Comparison of ENCODE assay signal across 9 cellular contexts in the genomic region with DNA sequence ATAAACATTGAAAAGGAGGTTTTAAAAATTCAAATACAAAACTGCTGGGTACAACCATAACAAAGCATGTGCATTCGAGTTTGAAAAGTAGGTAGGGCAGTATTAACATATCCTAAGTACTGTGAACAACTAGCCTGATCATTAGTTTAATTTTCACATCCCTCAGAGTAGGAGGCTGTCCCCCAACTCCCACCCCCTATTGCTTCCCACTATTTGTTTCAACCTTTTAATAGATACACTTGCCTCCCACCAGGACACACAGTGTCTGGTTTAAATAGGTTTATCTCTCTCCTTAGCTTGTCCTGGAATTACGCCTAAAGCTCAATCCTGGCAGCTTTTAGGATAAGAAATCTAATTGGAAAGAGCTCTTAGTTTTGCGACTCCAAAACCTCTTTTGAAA. TPM values are rescaled to one million over a fixed set of nuclear protein-coding genes. Genes with fewer than 3 reads are reported as not detected.
DNase-seq lines count a peak whose midpoint lies in the region; ATAC-seq and TF ChIP-seq lines count a peak whose summit lies in the region.
"Had no signal": no experiment of that assay in that cellular context is flagged by ENCODE, and none has a peak within 500 bp of the region (broad histone marks: within the 10 kb centered on the region; RNA-seq: fewer than 3 reads in every experiment).

No MANE protein-coding gene starts in this region.

- intact Hi-C loops in A673 (cut with micrococcal nuclease; ENCODE audit: unreplicated experiment) (no loop called here), left colon (cut with DNase I, micrococcal nuclease) (loop anchor here in 1 of 2 donors (10.0 kb wide), 1 partner anchor 186 kb away; no protein-coding TSS in a partner anchor)

- H3K27me3 Mint-ChIP-seq in HFFc6 (ENCODE audit: insufficient read depth), result peaks cover 3% of the 10 kb centered on the region; the same call in 1 of the 2 replicates

- CTCF ChIA-PET in A673 (lab: Charles Lee), result no interaction called here

- no peaks in the 10 kb centered on the region for H3K36me3 Mint-ChIP-seq in HFFc6 (ENCODE audit: low read depth)

- H3K36me3 ChIP-seq in A673 (ENCODE audit: insufficient read depth, low read length, poor library complexity, severe bottlenecking), result no peaks in the 10 kb centered on the region
- no peaks in the 10 kb centered on the region for H3K36me3 ChIP-seq in brain microvascular endothelial cell (replicated peaks)
- no peaks in the 10 kb centered on the region for H3K36me3 ChIP-seq in mucosa of rectum (ENCODE audit: control insufficient read depth in 2 of 2, insufficient read depth in 2 of 2, low read length in 2 of 2)

- peak overlapping the region; percentile 88 for H3K4me3 Mint-ChIP-seq in HFFc6

- no peak for TF ChIP-seq CTCF in A673 (conservative IDR thresholded peaks at IDR 0.05; ENCODE audit: low read depth, low read length)
- no peak for TF ChIP-seq CTCF in HFFc6 (IDR thresholded peaks at IDR 0.05)
- no peak for TF ChIP-seq CTCF in brain microvascular endothelial cell (IDR thresholded peaks at IDR 0.05; ENCODE audit: low read depth, low read length, missing control alignments)

- peak overlapping the region; percentile 81 to 89 for H3K9ac ChIP-seq in mucosa of rectum (ENCODE audit: low read depth in 1 of 2, low read length in 2 of 2)

- H3K9me3 Mint-ChIP-seq in HFFc6, result no peaks in the 10 kb centered on the region

- ATAC-seq in left colon (no peak), HG02798 (IDR thresholded peaks at IDR 0.05; ENCODE audit: poor library complexity, unreplicated experiment) (no peak)

- H3K4me1 ChIP-seq in A673 (ENCODE audit: insufficient read depth, low read length, poor library complexity, severe bottlenecking), result peaks cover 24% of the 10 kb centered on the region
- H3K4me1 ChIP-seq in mucosa of rectum (ENCODE audit: control insufficient read depth in 2 of 2, insufficient read depth in 2 of 2, low read length in 2 of 2), result peaks cover 12 to 15% of the 10 kb centered on the region in 2 donors

- BruUV-seq in A673 (replicated peaks; lab: Mats Ljungman, UMichigan), result no TSS peak

- peaks cover 39% of the 10 kb centered on the region for H3K4me1 Mint-ChIP-seq in HFFc6 (ENCODE audit: low read depth)

- H3K4me3 ChIP-seq in A673 (ENCODE audit: low read depth, low read length, poor library complexity, severe bottlenecking) (peak overlapping the region; percentile 85), brain microvascular endothelial cell (ENCODE audit: low read depth, low read length) (peak overlapping the region; percentile 9), mucosa of rectum (ENCODE audit: low read length in 2 of 2) (peak overlapping the region in 1 of 2 donors; percentile 88)

- POLR2A ChIA-PET in A673 (lab: Charles Lee; ENCODE audit: low non-redundant PET), result no interaction called here

- H3K27ac ChIP-seq in A673 (ENCODE audit: low read depth, low read length, poor library complexity, severe bottlenecking) (peak overlapping the region; percentile 43), brain microvascular endothelial cell (no peak overlapping the region), mucosa of rectum (ENCODE audit: low read depth in 2 of 2, low read length in 2 of 2) (no peak overlapping the region)

- H3K27me3 ChIP-seq in A673 (replicated peaks; ENCODE audit: insufficient read depth, low read depth, low read length, poor library complexity), result no peaks in the 10 kb centered on the region
- H3K27me3 ChIP-seq in brain microvascular endothelial cell (replicated peaks), result no peaks in the 10 kb centered on the region
- no peaks in the 10 kb centered on the region for H3K27me3 ChIP-seq in mucosa of rectum (ENCODE audit: control insufficient read depth in 2 of 2, insufficient read depth in 2 of 2, low read length in 2 of 2)

- no peaks in the 10 kb centered on the region for H3K9me3 ChIP-seq in A673 (ENCODE audit: low read depth, low read length, poor library complexity, severe bottlenecking)
- H3K9me3 ChIP-seq in mucosa of rectum (ENCODE audit: control insufficient read depth in 2 of 2, low read length in 2 of 2), result no peaks in the 10 kb centered on the region

- in situ Hi-C loops in brain microvascular endothelial cell (cut with HindIII; ENCODE audit: low pct_ligation_motif_present, low sequenced_read_pairs), result loop anchor here (25.0 kb wide), 1 partner anchor 183 kb away; no protein-coding TSS in a partner anchor

- H3K27ac Mint-ChIP-seq in HFFc6, result peak overlapping the region; percentile 45; the same call in 1 of the 2 replicates

- no peak for DNase-seq in A673 (ENCODE audit: low spot score)
- DNase-seq in HFFc6, result no peak
- DNase-seq in brain microvascular endothelial cell, result no peak
- DNase-seq in NCI-H2196 (lab: John Stamatoyannopoulos, UW; ENCODE audit: unreplicated experiment), result no peak
- no peak for DNase-seq in middle frontal gyrus (ENCODE audit: extremely low spot score, low spot score)
- no peak for DNase-seq in left colon
- DNase-seq: effector memory CD4-positive, alpha-beta T cell had no signal

RNA-seq across cellular contexts. Expression of a gene that starts 2.1 kb away (rescaled TPM):
- total RNA-seq in A673 (2021), result 46.6 and 48.9 TPM in 2 replicates
- 10 to 100 TPM; 26.0 to 30.7 (median 28.0) TPM for total RNA-seq in HFFc6 (2021; fragmentation: NEBNext Ultra II Directional; extraction: Animal tissue kit (Norgen Biotek cat#: 25700))
- total RNA-seq in left colon, result 10 to 100 TPM; 58.4 to 58.5 TPM

RNA-seq across cellular contexts. Expression of a gene that starts 5.8 kb away (rescaled TPM):
- total RNA-seq in A673 (2021), result 47.8 and 50.0 TPM in 2 replicates
- total RNA-seq in HFFc6 (2021; fragmentation: NEBNext Ultra II Directional; extraction: Animal tissue kit (Norgen Biotek cat#: 25700)), result 10 to 100 TPM; 20.5 to 23.4 (median 22.8) TPM
- 10 to 100 TPM; 44.9 to 48.7 TPM for total RNA-seq in left colon
